ENCODE assay signal across 8 cellular contexts in genomic region chr16:56866955-56867830, GRCh38. TPM values are rescaled to one million over a fixed set of nuclear protein-coding genes. Genes with fewer than 3 reads are reported as not detected.
DNase-seq lines count a peak whose midpoint lies in the region; ATAC-seq, FAIRE-seq and TF ChIP-seq lines count a peak whose summit lies in the region.

No MANE protein-coding gene starts in this region.

- H3K27me3 ChIP-seq in body of pancreas, result no peaks in the 10 kb centered on the region

- H3K36me3 ChIP-seq in body of pancreas (replicated peaks in 1 of 2; ENCODE audit: insufficient read depth in 1 of 2, low read depth in 2 of 2), result no peaks in the 10 kb centered on the region

- TF ChIP-seq CTCF in body of pancreas (IDR thresholded peaks at IDR 0.05), result peak; percentile 66 to 93 (median 85)

- peak overlapping the region in 1 of 4 donors; percentile 2 for H3K27ac ChIP-seq in body of pancreas

- DNase-seq in DMS 273 treated with DMSO at 0.1 percent for 48 hours (lab: John Stamatoyannopoulos, UW), result peak; percentile 29
- peak; percentile 51 for DNase-seq in HPDE6-E6E7 (ENCODE audit: extremely low spot score)
- peak; percentile 25 for DNase-seq in RCC 7860 (ENCODE audit: low spot score)
- peak; percentile 63 to 66 (median 65) for DNase-seq in body of pancreas
- peak; percentile 79 for DNase-seq in inferior parietal cortex (ENCODE audit: extremely low spot score)
- peak; percentile 30 to 36 for DNase-seq in stimulated activated CD4-positive, alpha-beta T cell treated with anti-CD3 and anti-CD28 coated beads, Interleukin-2, amount 100 ng/mL, for 24 hours
- no peak for DNase-seq in cerebellar nuclear complex (lab: John Stamatoyannopoulos, UW)

- FAIRE-seq in RCC 7860 (lab: Jason Lieb, UNC), result peak; percentile 28

- TF ChIP-seq POLR2A in body of pancreas (IDR thresholded peaks at IDR 0.05), result no peak

- H3K9me3 ChIP-seq in body of pancreas, result no peaks in the 10 kb centered on the region

- peaks cover 23% of the 10 kb centered on the region for H3K4me1 ChIP-seq in body of pancreas

- no peak overlapping the region for H3K4me3 ChIP-seq in body of pancreas

- peak; percentile 77 for ATAC-seq in body of pancreas
- no peak for ATAC-seq in GM18873 (IDR thresholded peaks at IDR 0.05; ENCODE audit: low FRiP score, unreplicated experiment)

- intact Hi-C loops in body of pancreas (cut with DNase I), result loop anchor here (5.0 kb wide), 1 partner anchor 95 kb away; the partner anchor contains the start of gene CETP

- WGBS in body of pancreas, 2 donors, result 20 to 35% methylated on average over 15 to 20 of the region's 23 CpGs

RNA-seq across cellular contexts. Expression of gene SLC12A3, which starts 2.2 kb away (rescaled TPM):
- not detected for total RNA-seq in body of pancreas

Comparison
In these comparisons a context has a peak if more than half of its experiments do, and no peak if none do; other contexts are left out.
1. DNase-seq: peak in DMS 273 treated with DMSO at 0.1 percent for 48 hours (single experiment), HPDE6-E6E7 (single experiment), RCC 7860 (single experiment), body of pancreas (4 of 4), inferior parietal cortex (single experiment) and stimulated activated CD4-positive, alpha-beta T cell treated with anti-CD3 and anti-CD28 coated beads, Interleukin-2, amount 100 ng/mL, for 24 hours (2 of 2); none in cerebellar nuclear complex (0 of 2).